Comparison of ENCODE assay signal across 1 cellular context in genomic region chr17:47850692-47851573, GRCh38.
TF ChIP-seq lines count a peak whose summit lies in the region.

Gene SP6 (minus strand): TSS chr17:47851163. CDS start chr17:47848429, 2,734 bp downstream.

TF ChIP-seq in HepG2, 621 proteins besides CTCF, POLR2A, EP300 and RAD21 (continued from another document and continues in another):
- TF ChIP-seq MLXIP (CRISPR knock-in tag; IDR thresholded peaks at IDR 0.05; ENCODE audit: borderline replicate concordance): no peak
- 0 out of 2 replicates have a peak, but pooled peaks have one; percentile 73 for TF ChIP-seq MXD3 (CRISPR knock-in tag; IDR thresholded peaks at IDR 0.05)
- TF ChIP-seq ZKSCAN1 (IDR thresholded peaks at IDR 0.05; ENCODE audit: low read length): no peak
- no peak for TF ChIP-seq SMARCE1 (IDR thresholded peaks at IDR 0.05; ENCODE audit: borderline replicate concordance)
- TF ChIP-seq POGZ (CRISPR knock-in tag; IDR thresholded peaks at IDR 0.05): 0 out of 2 replicates have a peak, but pooled peaks have one; percentile 10
- no peak for TF ChIP-seq ATRX (CRISPR knock-in tag; IDR thresholded peaks at IDR 0.05; ENCODE audit: borderline replicate concordance)
- TF ChIP-seq YEATS2 (CRISPR knock-in tag; IDR thresholded peaks at IDR 0.05; ENCODE audit: borderline replicate concordance): peak; percentile 59; the same call in 1 of the 2 replicates
- peak; percentile 72 for TF ChIP-seq PATZ1 (CRISPR knock-in tag; IDR thresholded peaks at IDR 0.05)
- TF ChIP-seq KLF16 (CRISPR knock-in tag; IDR thresholded peaks at IDR 0.05): peak in 1 of 2 experiments; percentile 64; a peak in 2 of 4 replicates
- no peak for TF ChIP-seq ZNF781 (CRISPR knock-in tag; IDR thresholded peaks at IDR 0.05; ENCODE audit: borderline replicate concordance, not compliant biosample characterization)
- no peak for TF ChIP-seq ZNF24 (IDR thresholded peaks at IDR 0.05)
- peak; percentile 74; the same call in 1 of the 2 replicates for TF ChIP-seq ZNF670 (CRISPR knock-in tag; IDR thresholded peaks at IDR 0.05; ENCODE audit: borderline replicate concordance)
- no peak for TF ChIP-seq ZNF33A (CRISPR knock-in tag; IDR thresholded peaks at IDR 0.05; ENCODE audit: borderline replicate concordance)
- TF ChIP-seq ETS1 (CRISPR knock-in tag; IDR thresholded peaks at IDR 0.05): no peak
- TF ChIP-seq STAG1 (CRISPR knock-in tag; IDR thresholded peaks at IDR 0.05): peak; percentile 29
- TF ChIP-seq GFI1 (CRISPR knock-in tag; IDR thresholded peaks at IDR 0.05; ENCODE audit: borderline replicate concordance): no peak
- TF ChIP-seq HBP1 (CRISPR knock-in tag; IDR thresholded peaks at IDR 0.05; ENCODE audit: low read depth): no peak
- no peak for TF ChIP-seq CREB1 (IDR thresholded peaks at IDR 0.05)
- TF ChIP-seq CREB1 (CRISPR knock-in tag; IDR thresholded peaks at IDR 0.05): no peak
- no peak for TF ChIP-seq PRDM10 (CRISPR knock-in tag; IDR thresholded peaks at IDR 0.05; ENCODE audit: low read depth)
- no peak for TF ChIP-seq KIAA2018 (CRISPR knock-in tag; IDR thresholded peaks at IDR 0.05; ENCODE audit: borderline replicate concordance)
- no peak for TF ChIP-seq SNAPC4 (CRISPR knock-in tag; IDR thresholded peaks at IDR 0.05)
